In the genomic region with DNA sequence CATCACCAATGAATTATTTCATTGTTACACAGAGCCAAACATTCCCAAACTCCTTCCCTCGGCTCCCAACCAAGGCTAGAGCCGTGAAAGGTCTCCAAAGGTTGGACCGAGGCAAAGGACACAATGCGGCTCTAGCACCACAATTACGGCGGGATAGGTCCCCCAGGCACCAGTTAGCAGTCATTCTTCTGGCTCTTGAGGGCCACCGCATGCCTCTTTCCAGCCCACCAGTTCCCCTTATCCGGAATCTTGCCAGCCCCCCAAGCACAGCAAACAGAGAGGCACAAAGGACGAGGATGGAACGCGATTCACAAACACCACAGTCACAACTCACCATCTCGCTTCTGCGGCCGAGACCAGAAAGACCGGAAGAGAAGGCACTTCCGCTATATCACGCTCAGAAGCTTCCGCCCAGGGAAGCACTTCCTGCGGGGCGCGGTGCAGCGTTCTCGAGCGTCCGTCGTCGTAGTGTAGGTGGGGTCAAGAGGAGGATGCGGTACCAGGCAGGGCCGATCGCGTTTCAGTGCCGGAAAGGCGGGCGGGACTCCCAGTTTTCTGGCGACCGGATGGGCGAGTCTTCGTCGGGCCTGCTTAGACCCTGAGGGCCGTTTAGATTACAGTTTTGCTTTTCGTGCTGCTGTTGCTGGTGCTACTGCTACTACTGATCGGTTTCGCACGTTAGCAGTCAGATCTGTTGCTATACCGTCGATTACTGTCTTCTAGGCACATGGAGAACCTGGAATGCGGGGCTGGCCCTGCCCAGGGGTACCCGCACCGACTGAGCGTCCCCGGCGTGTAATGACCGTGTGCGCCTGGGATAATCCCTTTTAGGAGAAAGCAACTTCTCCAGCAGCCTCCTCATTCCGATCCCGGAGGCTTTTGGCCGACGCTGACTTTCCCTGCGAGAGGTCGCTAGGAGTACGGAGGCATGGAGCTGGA, we compare ENCODE assay signal across 1 cellular context.
A peak's percentile ranks its signal among the peaks of the same experiment; 100 is the strongest.
TF ChIP-seq lines count a peak whose summit lies in the region.

A gene (minus strand): TSS at position 374 of the 939 bp plus-strand sequence. CDS start 37 bp downstream, at position 337.

TF ChIP-seq in K562, 482 proteins besides CTCF, POLR2A, EP300 and RAD21 (continued from another document and continues in another):
- TF ChIP-seq, protein P1, sequence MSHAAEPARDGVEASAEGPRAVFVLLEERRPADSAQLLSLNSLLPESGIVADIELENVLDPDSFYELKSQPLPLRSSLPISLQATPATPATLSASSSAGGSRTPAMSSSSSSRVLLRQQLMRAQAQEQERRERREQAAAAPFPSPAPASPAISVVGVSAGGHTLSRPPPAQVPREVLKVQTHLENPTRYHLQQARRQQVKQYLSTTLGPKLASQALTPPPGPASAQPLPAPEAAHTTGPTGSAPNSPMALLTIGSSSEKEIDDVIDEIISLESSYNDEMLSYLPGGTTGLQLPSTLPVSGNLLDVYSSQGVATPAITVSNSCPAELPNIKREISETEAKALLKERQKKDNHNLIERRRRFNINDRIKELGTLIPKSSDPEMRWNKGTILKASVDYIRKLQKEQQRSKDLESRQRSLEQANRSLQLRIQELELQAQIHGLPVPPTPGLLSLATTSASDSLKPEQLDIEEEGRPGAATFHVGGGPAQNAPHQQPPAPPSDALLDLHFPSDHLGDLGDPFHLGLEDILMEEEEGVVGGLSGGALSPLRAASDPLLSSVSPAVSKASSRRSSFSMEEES (CRISPR knock-in tag; IDR thresholded peaks at IDR 0.05): no peak
- TF ChIP-seq HIVEP1 (CRISPR knock-in tag; IDR thresholded peaks at IDR 0.05) (peak; percentile 74; the same call in 1 of the 2 replicates), SNIP1 (IDR thresholded peaks at IDR 0.05; ENCODE audit: low read depth) (0 out of 2 replicates have a peak, but pooled peaks have one; percentile 12), NEUROD1 (IDR thresholded peaks at IDR 0.05; ENCODE audit: borderline replicate concordance, low read depth, low read length, partially characterized antibody) (peak; percentile 94), SMARCC2 (IDR thresholded peaks at IDR 0.05; ENCODE audit: low read depth) (peak; percentile 33; the same call in 1 of the 2 replicates), HOXB6 (CRISPR knock-in tag; IDR thresholded peaks at IDR 0.05; ENCODE audit: borderline replicate concordance) (no peak), EGR1 (conservative IDR thresholded peaks at IDR 0.05) (peak; percentile 85), NCOR1 (IDR thresholded peaks at IDR 0.05) (peak; percentile 85), WHSC1 (IDR thresholded peaks at IDR 0.05; ENCODE audit: low read length) (no peak), POLR2AphosphoS2 (IDR thresholded peaks at IDR 0.05; ENCODE audit: low read length) (peak; percentile 93), KDM1A (IDR thresholded peaks at IDR 0.05) (peak in 1 of 2 experiments; percentile 26; a peak in 2 of 4 replicates), ERF (CRISPR knock-in tag; IDR thresholded peaks at IDR 0.05) (peak; percentile 71; the same call in 1 of the 2 replicates), FOSL1 (tag; conservative IDR thresholded peaks at IDR 0.05) (0 out of 2 replicates have a peak, but pooled peaks have one; percentile 22), TCF7L2 (IDR thresholded peaks at IDR 0.05; ENCODE audit: low read depth, low read length) (peak; percentile 53), OTX1 (CRISPR knock-in tag; IDR thresholded peaks at IDR 0.05) (peak; percentile 36; the same call in 1 of the 2 replicates), NR4A1 (CRISPR knock-in tag; IDR thresholded peaks at IDR 0.05) (peak; percentile 18; the same call in 1 of the 2 replicates), NR4A1 (tag; IDR thresholded peaks at IDR 0.05) (peak; percentile 77; the same call in 1 of the 2 replicates), STAT5B (CRISPR knock-in tag; IDR thresholded peaks at IDR 0.05) (no peak), HEY1 (CRISPR knock-in tag; IDR thresholded peaks at IDR 0.05; ENCODE audit: borderline replicate concordance) (no peak)
- TF ChIP-seq, protein P2, sequence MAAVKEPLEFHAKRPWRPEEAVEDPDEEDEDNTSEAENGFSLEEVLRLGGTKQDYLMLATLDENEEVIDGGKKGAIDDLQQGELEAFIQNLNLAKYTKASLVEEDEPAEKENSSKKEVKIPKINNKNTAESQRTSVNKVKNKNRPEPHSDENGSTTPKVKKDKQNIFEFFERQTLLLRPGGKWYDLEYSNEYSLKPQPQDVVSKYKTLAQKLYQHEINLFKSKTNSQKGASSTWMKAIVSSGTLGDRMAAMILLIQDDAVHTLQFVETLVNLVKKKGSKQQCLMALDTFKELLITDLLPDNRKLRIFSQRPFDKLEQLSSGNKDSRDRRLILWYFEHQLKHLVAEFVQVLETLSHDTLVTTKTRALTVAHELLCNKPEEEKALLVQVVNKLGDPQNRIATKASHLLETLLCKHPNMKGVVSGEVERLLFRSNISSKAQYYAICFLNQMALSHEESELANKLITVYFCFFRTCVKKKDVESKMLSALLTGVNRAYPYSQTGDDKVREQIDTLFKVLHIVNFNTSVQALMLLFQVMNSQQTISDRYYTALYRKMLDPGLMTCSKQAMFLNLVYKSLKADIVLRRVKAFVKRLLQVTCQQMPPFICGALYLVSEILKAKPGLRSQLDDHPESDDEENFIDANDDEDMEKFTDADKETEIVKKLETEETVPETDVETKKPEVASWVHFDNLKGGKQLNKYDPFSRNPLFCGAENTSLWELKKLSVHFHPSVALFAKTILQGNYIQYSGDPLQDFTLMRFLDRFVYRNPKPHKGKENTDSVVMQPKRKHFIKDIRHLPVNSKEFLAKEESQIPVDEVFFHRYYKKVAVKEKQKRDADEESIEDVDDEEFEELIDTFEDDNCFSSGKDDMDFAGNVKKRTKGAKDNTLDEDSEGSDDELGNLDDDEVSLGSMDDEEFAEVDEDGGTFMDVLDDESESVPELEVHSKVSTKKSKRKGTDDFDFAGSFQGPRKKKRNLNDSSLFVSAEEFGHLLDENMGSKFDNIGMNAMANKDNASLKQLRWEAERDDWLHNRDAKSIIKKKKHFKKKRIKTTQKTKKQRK (IDR thresholded peaks at IDR 0.05; ENCODE audit: borderline replicate concordance, low read depth, low read length): 0 out of 2 replicates have a peak, but pooled peaks have one; percentile 29
- TF ChIP-seq, protein P3, sequence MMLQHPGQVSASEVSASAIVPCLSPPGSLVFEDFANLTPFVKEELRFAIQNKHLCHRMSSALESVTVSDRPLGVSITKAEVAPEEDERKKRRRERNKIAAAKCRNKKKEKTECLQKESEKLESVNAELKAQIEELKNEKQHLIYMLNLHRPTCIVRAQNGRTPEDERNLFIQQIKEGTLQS (IDR thresholded peaks at IDR 0.05): no peak
- TF ChIP-seq, protein P3 (CRISPR knock-in tag; conservative IDR thresholded peaks at IDR 0.05): peak; percentile 15; the same call in 1 of the 2 replicates
- TF ChIP-seq, protein P4, sequence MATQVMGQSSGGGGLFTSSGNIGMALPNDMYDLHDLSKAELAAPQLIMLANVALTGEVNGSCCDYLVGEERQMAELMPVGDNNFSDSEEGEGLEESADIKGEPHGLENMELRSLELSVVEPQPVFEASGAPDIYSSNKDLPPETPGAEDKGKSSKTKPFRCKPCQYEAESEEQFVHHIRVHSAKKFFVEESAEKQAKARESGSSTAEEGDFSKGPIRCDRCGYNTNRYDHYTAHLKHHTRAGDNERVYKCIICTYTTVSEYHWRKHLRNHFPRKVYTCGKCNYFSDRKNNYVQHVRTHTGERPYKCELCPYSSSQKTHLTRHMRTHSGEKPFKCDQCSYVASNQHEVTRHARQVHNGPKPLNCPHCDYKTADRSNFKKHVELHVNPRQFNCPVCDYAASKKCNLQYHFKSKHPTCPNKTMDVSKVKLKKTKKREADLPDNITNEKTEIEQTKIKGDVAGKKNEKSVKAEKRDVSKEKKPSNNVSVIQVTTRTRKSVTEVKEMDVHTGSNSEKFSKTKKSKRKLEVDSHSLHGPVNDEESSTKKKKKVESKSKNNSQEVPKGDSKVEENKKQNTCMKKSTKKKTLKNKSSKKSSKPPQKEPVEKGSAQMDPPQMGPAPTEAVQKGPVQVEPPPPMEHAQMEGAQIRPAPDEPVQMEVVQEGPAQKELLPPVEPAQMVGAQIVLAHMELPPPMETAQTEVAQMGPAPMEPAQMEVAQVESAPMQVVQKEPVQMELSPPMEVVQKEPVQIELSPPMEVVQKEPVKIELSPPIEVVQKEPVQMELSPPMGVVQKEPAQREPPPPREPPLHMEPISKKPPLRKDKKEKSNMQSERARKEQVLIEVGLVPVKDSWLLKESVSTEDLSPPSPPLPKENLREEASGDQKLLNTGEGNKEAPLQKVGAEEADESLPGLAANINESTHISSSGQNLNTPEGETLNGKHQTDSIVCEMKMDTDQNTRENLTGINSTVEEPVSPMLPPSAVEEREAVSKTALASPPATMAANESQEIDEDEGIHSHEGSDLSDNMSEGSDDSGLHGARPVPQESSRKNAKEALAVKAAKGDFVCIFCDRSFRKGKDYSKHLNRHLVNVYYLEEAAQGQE (CRISPR knock-in tag; IDR thresholded peaks at IDR 0.05; ENCODE audit: low read depth): 0 out of 2 replicates have a peak, but pooled peaks have one; percentile 43
- TF ChIP-seq, protein P5, sequence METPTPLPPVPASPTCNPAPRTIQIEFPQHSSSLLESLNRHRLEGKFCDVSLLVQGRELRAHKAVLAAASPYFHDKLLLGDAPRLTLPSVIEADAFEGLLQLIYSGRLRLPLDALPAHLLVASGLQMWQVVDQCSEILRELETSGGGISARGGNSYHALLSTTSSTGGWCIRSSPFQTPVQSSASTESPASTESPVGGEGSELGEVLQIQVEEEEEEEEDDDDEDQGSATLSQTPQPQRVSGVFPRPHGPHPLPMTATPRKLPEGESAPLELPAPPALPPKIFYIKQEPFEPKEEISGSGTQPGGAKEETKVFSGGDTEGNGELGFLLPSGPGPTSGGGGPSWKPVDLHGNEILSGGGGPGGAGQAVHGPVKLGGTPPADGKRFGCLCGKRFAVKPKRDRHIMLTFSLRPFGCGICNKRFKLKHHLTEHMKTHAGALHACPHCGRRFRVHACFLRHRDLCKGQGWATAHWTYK (CRISPR knock-in tag; IDR thresholded peaks at IDR 0.05): 0 out of 2 replicates have a peak, but pooled peaks have one; percentile 14
- TF ChIP-seq, protein P6, sequence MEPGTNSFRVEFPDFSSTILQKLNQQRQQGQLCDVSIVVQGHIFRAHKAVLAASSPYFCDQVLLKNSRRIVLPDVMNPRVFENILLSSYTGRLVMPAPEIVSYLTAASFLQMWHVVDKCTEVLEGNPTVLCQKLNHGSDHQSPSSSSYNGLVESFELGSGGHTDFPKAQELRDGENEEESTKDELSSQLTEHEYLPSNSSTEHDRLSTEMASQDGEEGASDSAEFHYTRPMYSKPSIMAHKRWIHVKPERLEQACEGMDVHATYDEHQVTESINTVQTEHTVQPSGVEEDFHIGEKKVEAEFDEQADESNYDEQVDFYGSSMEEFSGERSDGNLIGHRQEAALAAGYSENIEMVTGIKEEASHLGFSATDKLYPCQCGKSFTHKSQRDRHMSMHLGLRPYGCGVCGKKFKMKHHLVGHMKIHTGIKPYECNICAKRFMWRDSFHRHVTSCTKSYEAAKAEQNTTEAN (CRISPR knock-in tag; IDR thresholded peaks at IDR 0.05): peak; percentile 59; the same call in 1 of the 2 replicates
- TF ChIP-seq, protein P7, sequence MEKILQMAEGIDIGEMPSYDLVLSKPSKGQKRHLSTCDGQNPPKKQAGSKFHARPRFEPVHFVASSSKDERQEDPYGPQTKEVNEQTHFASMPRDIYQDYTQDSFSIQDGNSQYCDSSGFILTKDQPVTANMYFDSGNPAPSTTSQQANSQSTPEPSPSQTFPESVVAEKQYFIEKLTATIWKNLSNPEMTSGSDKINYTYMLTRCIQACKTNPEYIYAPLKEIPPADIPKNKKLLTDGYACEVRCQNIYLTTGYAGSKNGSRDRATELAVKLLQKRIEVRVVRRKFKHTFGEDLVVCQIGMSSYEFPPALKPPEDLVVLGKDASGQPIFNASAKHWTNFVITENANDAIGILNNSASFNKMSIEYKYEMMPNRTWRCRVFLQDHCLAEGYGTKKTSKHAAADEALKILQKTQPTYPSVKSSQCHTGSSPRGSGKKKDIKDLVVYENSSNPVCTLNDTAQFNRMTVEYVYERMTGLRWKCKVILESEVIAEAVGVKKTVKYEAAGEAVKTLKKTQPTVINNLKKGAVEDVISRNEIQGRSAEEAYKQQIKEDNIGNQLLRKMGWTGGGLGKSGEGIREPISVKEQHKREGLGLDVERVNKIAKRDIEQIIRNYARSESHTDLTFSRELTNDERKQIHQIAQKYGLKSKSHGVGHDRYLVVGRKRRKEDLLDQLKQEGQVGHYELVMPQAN (IDR thresholded peaks at IDR 0.05; ENCODE audit: borderline replicate concordance): peak; percentile 92
- TF ChIP-seq, protein P8, sequence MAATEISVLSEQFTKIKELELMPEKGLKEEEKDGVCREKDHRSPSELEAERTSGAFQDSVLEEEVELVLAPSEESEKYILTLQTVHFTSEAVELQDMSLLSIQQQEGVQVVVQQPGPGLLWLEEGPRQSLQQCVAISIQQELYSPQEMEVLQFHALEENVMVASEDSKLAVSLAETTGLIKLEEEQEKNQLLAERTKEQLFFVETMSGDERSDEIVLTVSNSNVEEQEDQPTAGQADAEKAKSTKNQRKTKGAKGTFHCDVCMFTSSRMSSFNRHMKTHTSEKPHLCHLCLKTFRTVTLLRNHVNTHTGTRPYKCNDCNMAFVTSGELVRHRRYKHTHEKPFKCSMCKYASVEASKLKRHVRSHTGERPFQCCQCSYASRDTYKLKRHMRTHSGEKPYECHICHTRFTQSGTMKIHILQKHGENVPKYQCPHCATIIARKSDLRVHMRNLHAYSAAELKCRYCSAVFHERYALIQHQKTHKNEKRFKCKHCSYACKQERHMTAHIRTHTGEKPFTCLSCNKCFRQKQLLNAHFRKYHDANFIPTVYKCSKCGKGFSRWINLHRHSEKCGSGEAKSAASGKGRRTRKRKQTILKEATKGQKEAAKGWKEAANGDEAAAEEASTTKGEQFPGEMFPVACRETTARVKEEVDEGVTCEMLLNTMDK (IDR thresholded peaks at IDR 0.05; ENCODE audit: borderline replicate concordance, insufficient read depth, low read depth, low read length, poor library complexity, severe bottlenecking): peak; percentile 5
